39 cellular contexts compared by ENCODE assay signal in genomic region chr9:99903393-99903792, GRCh38.
"Had no signal": no experiment of that assay in that cellular context is flagged by ENCODE, and none has a peak within 500 bp of the region (broad histone marks: within the 10 kb centered on the region; RNA-seq: fewer than 3 reads in every experiment).

No MANE protein-coding gene starts in this region.

- H3K4me3 Mint-ChIP-seq: activated naive CD4-positive, alpha-beta T cell treated with anti-CD3 and anti-CD28 coated beads for 36 hours; activated naive CD4-positive, alpha-beta T cell treated with anti-CD3 and anti-CD28 coated beads, Interleukin-2, amount 10 ng/mL, durations not matched to agents 7 days and 5 days; activated naive CD4-positive, alpha-beta T cell treated with anti-CD3 and anti-CD28 coated beads, Interleukin-2, amount 50 U/mL, for 24 hours; activated naive CD8-positive, alpha-beta T cell; activated naive CD8-positive, alpha-beta T cell treated with anti-CD3 and anti-CD28 coated beads for 36 hours; activated naive CD8-positive, alpha-beta T cell treated with anti-CD3 and anti-CD28 coated beads, Interleukin-2, amount 10 ng/mL, durations not matched to agents 7 days and 5 days; activated naive CD8-positive, alpha-beta T cell treated with anti-CD3 and anti-CD28 coated beads, Interleukin-2, amount 50 U/mL, for 24 hours; activated T-cell treated with anti-CD3 and anti-CD28 coated beads, Interleukin-2, amount 50 U/mL, for 24 hours; activated T-cell treated with anti-CD3 and anti-CD28 coated beads, Interleukin-2, amount 50 U/mL, for 4 hours; activated T-cell treated with anti-CD3 and anti-CD28 coated beads, Interleukin-2, amount 50 U/mL, for 72 hours; activated T-helper 1 cell treated with anti-CD3 and anti-CD28 coated beads, Interleukin-12 subunit alpha, Interleukin-12 subunit beta, Interleukin-2, Interleukin-4 antibody, amounts not matched to agents 30 ng/mL and 10 ng/mL and 1 ng/mL, durations not matched to agents 14 hours and 24 hours and 36 hours; activated T-helper 17 cell treated with anti-CD3 and anti-CD28 coated beads, Interleukin-2, amount 50 U/mL, for 72 hours; central memory CD8-positive, alpha-beta T cell had no signal

- H3K4me3 ChIP-seq: adrenal gland, ascending aorta, body of pancreas, breast epithelium, cardiac muscle cell had no signal

- H3K36me3 ChIP-seq: adrenal gland, ascending aorta, brain microvascular endothelial cell, breast epithelium, cardiac muscle cell had no signal

- H3K9me3 ChIP-seq: adrenal gland, ascending aorta, body of pancreas, breast epithelium had no signal

- FAIRE-seq: astrocyte, bronchial epithelial cell had no signal

- H3K27me3 ChIP-seq: adrenal gland, ascending aorta, body of pancreas, brain microvascular endothelial cell, breast epithelium, cardiac muscle cell had no signal

- ATAC-seq: activated naive CD4-positive, alpha-beta T cell treated with anti-CD3 and anti-CD28 coated beads, Interleukin-2, amount 50 U/mL, for 72 hours; activated naive CD8-positive, alpha-beta T cell treated with anti-CD3 and anti-CD28 coated beads, Interleukin-2, amount 50 U/mL, for 24 hours; activated T-cell treated with anti-CD3 and anti-CD28 coated beads, Interleukin-2, amount 50 U/mL, for 4 hours; activated T-cell treated with anti-CD3 and anti-CD28 coated beads, Interleukin-2, amount 50 U/mL, for 72 hours; activated T-helper 17 cell treated with anti-CD3 and anti-CD28 coated beads, Interleukin-2, amount 50 U/mL, for 72 hours; body of pancreas had no signal

- H3K27me3 Mint-ChIP-seq: activated naive CD4-positive, alpha-beta T cell treated with anti-CD3 and anti-CD28 coated beads, Interleukin-2, amount 50 U/mL, for 24 hours had no signal

- H3K4me1 ChIP-seq: ascending aorta had no signal

- DNase-seq: activated effector memory CD4-positive, alpha-beta T cell treated with anti-CD3 and anti-CD28 coated beads, Interleukin-2, amount 50 U/mL, for 16 hours; activated effector memory CD4-positive, alpha-beta T cell treated with Interleukin-2 at 50 U/mL for 16 hours; activated gamma-delta T cell treated with Interleukin-2 at 50 U/mL for 16 hours; activated naive CD4-positive, alpha-beta T cell; activated naive CD4-positive, alpha-beta T cell treated with anti-CD3 and anti-CD28 coated beads for 36 hours; activated naive CD4-positive, alpha-beta T cell treated with anti-CD3 and anti-CD28 coated beads, Interleukin-2, amount 10 ng/mL, durations not matched to agents 7 days and 5 days; activated naive CD4-positive, alpha-beta T cell treated with anti-CD3 and anti-CD28 coated beads, Interleukin-2, amount 50 U/mL, for 16 hours; activated naive CD4-positive, alpha-beta T cell treated with Interleukin-2 at 50 U/mL for 16 hours; activated naive CD8-positive, alpha-beta T cell treated with anti-CD3 and anti-CD28 coated beads for 36 hours; activated naive CD8-positive, alpha-beta T cell treated with anti-CD3 and anti-CD28 coated beads, Interleukin-2, amount 10 ng/mL, durations not matched to agents 7 days and 5 days; activated naive CD8-positive, alpha-beta T cell treated with anti-CD3 and anti-CD28 coated beads, Interleukin-2, amount 50 U/mL, for 24 hours; activated T-cell treated with anti-CD3 and anti-CD28 coated beads, Interleukin-2, amount 50 U/mL, for 1 hour; activated T-cell treated with anti-CD3 and anti-CD28 coated beads, Interleukin-2, amount 50 U/mL, for 24 hours; activated T-cell treated with anti-CD3 and anti-CD28 coated beads, Interleukin-2, amount 50 U/mL, for 4 hours; activated T-cell treated with anti-CD3 and anti-CD28 coated beads, Interleukin-2, amount 50 U/mL, for 48 hours; activated T-cell treated with anti-CD3 and anti-CD28 coated beads, Interleukin-2, amount 50 U/mL, for 72 hours; adrenal gland; amniotic stem cell; amygdala; anterior cingulate cortex; aorta; body of pancreas; brain microvascular endothelial cell; caudate nucleus; central memory CD4-positive, alpha-beta T cell; cerebellar nuclear complex had no signal

- H3K27ac Mint-ChIP-seq: activated naive CD4-positive, alpha-beta T cell treated with anti-CD3 and anti-CD28 coated beads for 36 hours; activated naive CD4-positive, alpha-beta T cell treated with anti-CD3 and anti-CD28 coated beads, Interleukin-2, amount 10 ng/mL, durations not matched to agents 7 days and 5 days; activated naive CD4-positive, alpha-beta T cell treated with anti-CD3 and anti-CD28 coated beads, Interleukin-2, amount 50 U/mL, for 24 hours; activated naive CD4-positive, alpha-beta T cell treated with anti-CD3 and anti-CD28 coated beads, Interleukin-2, amount 50 U/mL, for 72 hours; activated naive CD8-positive, alpha-beta T cell; activated naive CD8-positive, alpha-beta T cell treated with anti-CD3 and anti-CD28 coated beads for 36 hours; activated naive CD8-positive, alpha-beta T cell treated with anti-CD3 and anti-CD28 coated beads, Interleukin-2, amount 10 ng/mL, durations not matched to agents 7 days and 5 days; activated naive CD8-positive, alpha-beta T cell treated with anti-CD3 and anti-CD28 coated beads, Interleukin-2, amount 50 U/mL, for 24 hours; activated T-cell treated with anti-CD3 and anti-CD28 coated beads, Interleukin-2, amount 50 U/mL, for 24 hours; activated T-cell treated with anti-CD3 and anti-CD28 coated beads, Interleukin-2, amount 50 U/mL, for 72 hours; activated T-helper 1 cell treated with anti-CD3 and anti-CD28 coated beads, Interleukin-12 subunit alpha, Interleukin-12 subunit beta, Interleukin-2, Interleukin-4 antibody, amounts not matched to agents 30 ng/mL and 10 ng/mL and 1 ng/mL, durations not matched to agents 14 hours and 24 hours and 36 hours; activated T-helper 17 cell treated with anti-CD3 and anti-CD28 coated beads, Interleukin-2, amount 50 U/mL, for 72 hours; activated T-helper 2 cell treated with anti-CD3 and anti-CD28 coated beads, Interferon-gamma antibody, Interleukin-2, Interleukin-4, amounts not matched to agents 10 μg/mL and 5 μg/mL and 100 μg/mL, durations not matched to agents 14 hours and 24 hours and 36 hours; brain had no signal

- H3K27ac ChIP-seq: adrenal gland, ascending aorta, body of pancreas, brain microvascular endothelial cell, breast epithelium, cardiac muscle cell had no signal

- H3K36me3 Mint-ChIP-seq: activated naive CD4-positive, alpha-beta T cell treated with anti-CD3 and anti-CD28 coated beads, Interleukin-2, amount 50 U/mL, for 24 hours; activated naive CD8-positive, alpha-beta T cell; activated naive CD8-positive, alpha-beta T cell treated with anti-CD3 and anti-CD28 coated beads for 36 hours; activated naive CD8-positive, alpha-beta T cell treated with anti-CD3 and anti-CD28 coated beads, Interleukin-2, amount 10 ng/mL, durations not matched to agents 7 days and 5 days; brain had no signal
